8 cellular contexts compared by ENCODE assay signal in the genomic region with DNA sequence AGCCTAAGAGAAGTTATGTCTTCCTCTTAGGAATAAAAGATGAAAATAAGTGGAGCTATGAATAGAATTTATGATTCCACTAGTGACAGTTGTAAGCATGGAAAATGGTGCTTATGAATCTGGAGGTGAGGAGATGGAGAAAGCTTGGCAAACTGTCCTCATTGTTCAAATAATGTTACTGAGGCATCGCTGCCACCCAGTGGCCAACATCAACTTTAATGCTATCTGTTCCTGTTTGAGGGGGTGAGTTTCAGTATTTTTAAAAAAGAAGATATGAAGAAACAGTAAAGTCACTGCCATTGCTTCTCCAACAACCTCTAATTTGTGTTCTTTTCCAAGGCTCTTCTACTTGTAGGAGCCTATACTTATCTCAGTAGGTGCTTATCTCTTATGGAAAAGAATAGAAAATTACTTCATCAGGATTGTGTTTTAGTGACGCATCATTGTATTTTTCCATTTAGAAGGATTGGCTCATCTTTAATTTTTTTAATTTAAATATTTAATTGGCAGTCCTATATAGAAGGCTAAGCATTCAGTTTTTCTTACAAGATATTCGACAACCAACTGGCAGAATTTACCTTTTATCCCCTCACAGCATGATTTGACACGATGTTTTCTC.
DNase-seq lines count a peak whose midpoint lies in the region; ATAC-seq and TF ChIP-seq lines count a peak whose summit lies in the region.

No MANE protein-coding gene starts in this region.

- no peaks in the 10 kb centered on the region for H3K4me1 Mint-ChIP-seq in chondrocyte (ENCODE audit: low read depth)

- TF ChIP-seq POLR2A in tibial nerve (IDR thresholded peaks at IDR 0.05): no peak

- no peaks in the 10 kb centered on the region for H3K9me3 Mint-ChIP-seq in chondrocyte (ENCODE audit: low read depth)

- TF ChIP-seq EP300 in tibial nerve (IDR thresholded peaks at IDR 0.05): peak in 1 of 2 donors; percentile 15

- H3K9me3 ChIP-seq in liver (ENCODE audit: control insufficient read depth in 4 of 4, low read length in 3 of 4) (no peaks in the 10 kb centered on the region), tibial nerve (no peaks in the 10 kb centered on the region)

- TF ChIP-seq RAD21 in liver (IDR thresholded peaks at IDR 0.05): peak; percentile 81 to 90

- no peaks in the 10 kb centered on the region for H3K27me3 Mint-ChIP-seq in chondrocyte (ENCODE audit: low read depth)

- no peak overlapping the region for H3K27ac Mint-ChIP-seq in chondrocyte (ENCODE audit: unreplicated experiment)

- H3K27ac ChIP-seq in liver (ENCODE audit: low read depth in 1 of 2, low read length in 2 of 2): no peak overlapping the region
- no peak overlapping the region for H3K27ac ChIP-seq in tibial nerve

- DNase-seq in EL: peak; percentile 57
- peak; percentile 47 for DNase-seq in LNCaP clone FGC (ENCODE audit: low read depth)
- peak; percentile 20 for DNase-seq in SK-N-DZ (ENCODE audit: low spot score)
- no peak for DNase-seq in chondrocyte (ENCODE audit: low spot score)
- peak; percentile 47 to 74 for DNase-seq in tibial nerve (ENCODE audit: low spot score in 2 of 2)

- peak; percentile 72 for TF ChIP-seq CTCF in LNCaP clone FGC (IDR thresholded peaks at IDR 0.05; ENCODE audit: control insufficient read depth, extremely low read depth, insufficient read depth)
- TF ChIP-seq CTCF in chondrocyte (IDR thresholded peaks at IDR 0.05): peak; percentile 84
- TF ChIP-seq CTCF in liver (IDR thresholded peaks at IDR 0.05; ENCODE audit: low read depth, low read length, missing input control): peak; percentile 50
- peak; percentile 31 to 83 (median 56) for TF ChIP-seq CTCF in tibial nerve (IDR thresholded peaks at IDR 0.05)

- WGBS in liver: 56% methylated on average over 4 of the region's 4 CpGs
- WGBS in tibial nerve, 2 donors: 70 to 73% methylated on average over 4 of the region's 4 CpGs

- H3K4me3 ChIP-seq in LNCaP clone FGC (ENCODE audit: low read depth, low read length) (no peak overlapping the region), liver (ENCODE audit: low read depth in 1 of 3, low read length in 3 of 3) (no peak overlapping the region), tibial nerve (no peak overlapping the region)

- no peaks in the 10 kb centered on the region for H3K4me1 ChIP-seq in liver (ENCODE audit: control insufficient read depth in 4 of 4, insufficient read depth in 4 of 4, low read length in 3 of 4)
- H3K4me1 ChIP-seq in tibial nerve: peaks cover 0 to 21% (median 0%) of the 10 kb centered on the region in 4 donors

- H3K4me3 Mint-ChIP-seq in chondrocyte (ENCODE audit: unreplicated experiment): no peak overlapping the region

- ATAC-seq in GM21528 (IDR thresholded peaks at IDR 0.05; ENCODE audit: low FRiP score, unreplicated experiment): peak; percentile 63
- no peak for ATAC-seq in activated CD4-positive, CD25-positive, alpha-beta regulatory T cell treated with anti-CD3 and anti-CD28 coated beads, Interleukin-2, amount 50 U/mL, for 24 hours

- no peak overlapping the region for H3K9ac ChIP-seq in liver (ENCODE audit: low read depth in 1 of 2, low read length in 2 of 2)

- H3K27me3 ChIP-seq in liver (ENCODE audit: control insufficient read depth in 4 of 4, insufficient read depth in 4 of 4, low read length in 3 of 4) (no peaks in the 10 kb centered on the region), tibial nerve (no peaks in the 10 kb centered on the region)

- H3K36me3 Mint-ChIP-seq in chondrocyte (ENCODE audit: low read depth): no peaks in the 10 kb centered on the region

- H3K36me3 ChIP-seq in liver (ENCODE audit: control insufficient read depth in 4 of 4, insufficient read depth in 3 of 4, low read depth in 1 of 4, low read length in 3 of 4) (no peaks in the 10 kb centered on the region), tibial nerve (no peaks in the 10 kb centered on the region)

TF ChIP-seq in liver, 16 proteins besides CTCF, POLR2A, EP300 and RAD21:
- TF ChIP-seq YY1 (IDR thresholded peaks at IDR 0.05) (peak; percentile 17), HNF4A (conservative IDR thresholded peaks at IDR 0.05) (no peak)
- TF ChIP-seq, protein P1, sequence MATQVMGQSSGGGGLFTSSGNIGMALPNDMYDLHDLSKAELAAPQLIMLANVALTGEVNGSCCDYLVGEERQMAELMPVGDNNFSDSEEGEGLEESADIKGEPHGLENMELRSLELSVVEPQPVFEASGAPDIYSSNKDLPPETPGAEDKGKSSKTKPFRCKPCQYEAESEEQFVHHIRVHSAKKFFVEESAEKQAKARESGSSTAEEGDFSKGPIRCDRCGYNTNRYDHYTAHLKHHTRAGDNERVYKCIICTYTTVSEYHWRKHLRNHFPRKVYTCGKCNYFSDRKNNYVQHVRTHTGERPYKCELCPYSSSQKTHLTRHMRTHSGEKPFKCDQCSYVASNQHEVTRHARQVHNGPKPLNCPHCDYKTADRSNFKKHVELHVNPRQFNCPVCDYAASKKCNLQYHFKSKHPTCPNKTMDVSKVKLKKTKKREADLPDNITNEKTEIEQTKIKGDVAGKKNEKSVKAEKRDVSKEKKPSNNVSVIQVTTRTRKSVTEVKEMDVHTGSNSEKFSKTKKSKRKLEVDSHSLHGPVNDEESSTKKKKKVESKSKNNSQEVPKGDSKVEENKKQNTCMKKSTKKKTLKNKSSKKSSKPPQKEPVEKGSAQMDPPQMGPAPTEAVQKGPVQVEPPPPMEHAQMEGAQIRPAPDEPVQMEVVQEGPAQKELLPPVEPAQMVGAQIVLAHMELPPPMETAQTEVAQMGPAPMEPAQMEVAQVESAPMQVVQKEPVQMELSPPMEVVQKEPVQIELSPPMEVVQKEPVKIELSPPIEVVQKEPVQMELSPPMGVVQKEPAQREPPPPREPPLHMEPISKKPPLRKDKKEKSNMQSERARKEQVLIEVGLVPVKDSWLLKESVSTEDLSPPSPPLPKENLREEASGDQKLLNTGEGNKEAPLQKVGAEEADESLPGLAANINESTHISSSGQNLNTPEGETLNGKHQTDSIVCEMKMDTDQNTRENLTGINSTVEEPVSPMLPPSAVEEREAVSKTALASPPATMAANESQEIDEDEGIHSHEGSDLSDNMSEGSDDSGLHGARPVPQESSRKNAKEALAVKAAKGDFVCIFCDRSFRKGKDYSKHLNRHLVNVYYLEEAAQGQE (IDR thresholded peaks at IDR 0.05): no peak
